In the genomic region with DNA sequence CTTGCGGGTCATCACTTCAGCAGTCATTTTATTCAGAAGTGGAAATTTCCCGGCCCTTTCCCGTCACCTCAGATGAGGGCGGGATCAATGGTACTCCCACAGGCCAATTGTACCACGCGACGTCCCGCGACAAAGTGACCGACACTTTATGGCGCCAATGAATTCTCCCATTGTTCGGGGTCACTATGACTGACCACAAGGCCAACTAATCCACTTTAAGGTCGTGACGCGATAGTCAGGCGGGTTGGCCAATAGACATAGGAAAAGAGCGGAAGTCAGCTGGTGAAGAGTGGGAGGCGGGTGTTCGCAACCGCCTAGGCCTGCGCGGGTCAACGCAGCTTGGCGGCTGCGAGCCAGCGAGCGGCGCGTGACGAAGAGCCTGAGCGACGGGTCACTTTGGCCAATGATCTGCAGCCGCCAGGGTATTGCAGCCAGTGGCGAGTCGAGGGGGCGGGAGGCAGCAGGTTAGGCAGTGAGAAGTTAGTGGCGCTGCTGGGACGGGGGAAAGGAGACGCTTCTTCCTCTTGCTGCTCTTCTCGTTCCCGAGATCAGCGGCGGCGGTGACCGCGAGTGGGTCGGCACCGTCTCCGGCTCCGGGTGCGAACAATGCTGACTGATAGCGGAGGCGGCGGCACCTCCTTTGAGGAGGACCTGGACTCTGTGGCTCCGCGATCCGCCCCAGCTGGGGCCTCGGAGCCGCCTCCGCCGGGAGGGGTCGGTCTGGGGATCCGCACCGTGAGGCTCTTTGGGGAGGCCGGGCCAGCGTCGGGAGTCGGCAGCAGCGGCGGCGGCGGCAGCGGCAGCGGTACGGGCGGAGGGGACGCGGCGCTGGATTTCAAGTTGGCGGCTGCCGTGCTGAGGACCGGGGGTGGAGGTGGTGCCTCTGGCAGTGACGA, we compare ENCODE assay signal across 8 cellular contexts. TPM values are rescaled to one million over a fixed set of nuclear protein-coding genes. Genes with fewer than 3 reads are reported as not detected.
DNase-seq lines count a peak whose midpoint lies in the region; ATAC-seq and TF ChIP-seq lines count a peak whose summit lies in the region.

A gene with protein sequence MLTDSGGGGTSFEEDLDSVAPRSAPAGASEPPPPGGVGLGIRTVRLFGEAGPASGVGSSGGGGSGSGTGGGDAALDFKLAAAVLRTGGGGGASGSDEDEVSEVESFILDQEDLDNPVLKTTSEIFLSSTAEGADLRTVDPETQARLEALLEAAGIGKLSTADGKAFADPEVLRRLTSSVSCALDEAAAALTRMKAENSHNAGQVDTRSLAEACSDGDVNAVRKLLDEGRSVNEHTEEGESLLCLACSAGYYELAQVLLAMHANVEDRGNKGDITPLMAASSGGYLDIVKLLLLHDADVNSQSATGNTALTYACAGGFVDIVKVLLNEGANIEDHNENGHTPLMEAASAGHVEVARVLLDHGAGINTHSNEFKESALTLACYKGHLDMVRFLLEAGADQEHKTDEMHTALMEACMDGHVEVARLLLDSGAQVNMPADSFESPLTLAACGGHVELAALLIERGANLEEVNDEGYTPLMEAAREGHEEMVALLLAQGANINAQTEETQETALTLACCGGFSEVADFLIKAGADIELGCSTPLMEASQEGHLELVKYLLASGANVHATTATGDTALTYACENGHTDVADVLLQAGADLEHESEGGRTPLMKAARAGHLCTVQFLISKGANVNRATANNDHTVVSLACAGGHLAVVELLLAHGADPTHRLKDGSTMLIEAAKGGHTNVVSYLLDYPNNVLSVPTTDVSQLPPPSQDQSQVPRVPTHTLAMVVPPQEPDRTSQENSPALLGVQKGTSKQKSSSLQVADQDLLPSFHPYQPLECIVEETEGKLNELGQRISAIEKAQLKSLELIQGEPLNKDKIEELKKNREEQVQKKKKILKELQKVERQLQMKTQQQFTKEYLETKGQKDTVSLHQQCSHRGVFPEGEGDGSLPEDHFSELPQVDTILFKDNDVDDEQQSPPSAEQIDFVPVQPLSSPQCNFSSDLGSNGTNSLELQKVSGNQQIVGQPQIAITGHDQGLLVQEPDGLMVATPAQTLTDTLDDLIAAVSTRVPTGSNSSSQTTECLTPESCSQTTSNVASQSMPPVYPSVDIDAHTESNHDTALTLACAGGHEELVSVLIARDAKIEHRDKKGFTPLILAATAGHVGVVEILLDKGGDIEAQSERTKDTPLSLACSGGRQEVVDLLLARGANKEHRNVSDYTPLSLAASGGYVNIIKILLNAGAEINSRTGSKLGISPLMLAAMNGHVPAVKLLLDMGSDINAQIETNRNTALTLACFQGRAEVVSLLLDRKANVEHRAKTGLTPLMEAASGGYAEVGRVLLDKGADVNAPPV (N-terminal part only) (plus strand): TSS at position 472 of the 896 bp plus-strand sequence. CDS start 135 bp downstream, at position 607.

- TF ChIP-seq CTCF in fibroblast of the aortic adventitia (IDR thresholded peaks at IDR 0.05; ENCODE audit: insufficient read depth, low read length) (no peak), nephron progenitor cell (IDR thresholded peaks at IDR 0.05) (no peak)

- DNase-seq in ELF-1 (ENCODE audit: low read depth, low spot score), result peak; percentile 100
- peak; percentile 93 for DNase-seq in H7
- DNase-seq in M059J (ENCODE audit: low read depth), result peak; percentile 100
- DNase-seq in SHP77 (lab: John Stamatoyannopoulos, UW), result peak; percentile 100
- peak; percentile 96 for DNase-seq in activated effector memory CD4-positive, alpha-beta T cell treated with Interleukin-2 at 50 U/mL for 16 hours
- DNase-seq in fibroblast of the aortic adventitia (ENCODE audit: low read depth), result peak; percentile 100
- DNase-seq in nephron progenitor cell, result peak; percentile 96
- peak; percentile 95 to 99 for DNase-seq in stimulated activated naive CD8-positive, alpha-beta T cell treated with anti-CD3 and anti-CD28 coated beads, Interleukin-15, amount 100 ng/mL, for 72 hours

- H3K4me3 Mint-ChIP-seq in nephron progenitor cell, result no peak within 1 kb of the TSS
- no peak within 1 kb of the TSS for H3K4me3 Mint-ChIP-seq in stimulated activated naive CD8-positive, alpha-beta T cell treated with anti-CD3 and anti-CD28 coated beads, Interleukin-15, amount 100 ng/mL, for 72 hours

- peak; percentile 90 for ATAC-seq in stimulated activated naive CD8-positive, alpha-beta T cell treated with anti-CD3 and anti-CD28 coated beads, Interleukin-15, amount 100 ng/mL, for 72 hours

- no peaks in the 10 kb centered on the region for H3K36me3 ChIP-seq in H7 (replicated peaks; ENCODE audit: control insufficient read depth, insufficient read depth, low read length)

- no peaks in the 10 kb centered on the region for H3K27me3 ChIP-seq in H7 (ENCODE audit: control insufficient read depth, insufficient read depth, low read length)

- H3K4me3 ChIP-seq in H7 (ENCODE audit: insufficient read depth, low read depth, low read length) (peak within 1 kb of the TSS; percentile 90), fibroblast of the aortic adventitia (ENCODE audit: low read depth, low read length) (peak within 1 kb of the TSS; percentile 98)

- no peaks in the 10 kb centered on the region for H3K9me3 Mint-ChIP-seq in nephron progenitor cell
- H3K9me3 Mint-ChIP-seq in stimulated activated naive CD8-positive, alpha-beta T cell treated with anti-CD3 and anti-CD28 coated beads, Interleukin-15, amount 100 ng/mL, for 72 hours, result no peaks in the 10 kb centered on the region

- peaks cover 17% of the 10 kb centered on the region for H3K36me3 Mint-ChIP-seq in nephron progenitor cell (ENCODE audit: low read depth)

- H3K27me3 Mint-ChIP-seq in nephron progenitor cell (ENCODE audit: low read depth, poor library complexity), result no peaks in the 10 kb centered on the region
- no peaks in the 10 kb centered on the region for H3K27me3 Mint-ChIP-seq in stimulated activated naive CD8-positive, alpha-beta T cell treated with anti-CD3 and anti-CD28 coated beads, Interleukin-15, amount 100 ng/mL, for 72 hours

- no peak within 1 kb of the TSS for H3K27ac Mint-ChIP-seq in nephron progenitor cell
- H3K27ac Mint-ChIP-seq in stimulated activated naive CD8-positive, alpha-beta T cell treated with anti-CD3 and anti-CD28 coated beads, Interleukin-15, amount 100 ng/mL, for 72 hours, result no peak within 1 kb of the TSS

- peaks cover 36% of the 10 kb centered on the region for H3K4me1 Mint-ChIP-seq in nephron progenitor cell
- H3K4me1 Mint-ChIP-seq in stimulated activated naive CD8-positive, alpha-beta T cell treated with anti-CD3 and anti-CD28 coated beads, Interleukin-15, amount 100 ng/mL, for 72 hours, result peaks cover 39% of the 10 kb centered on the region

RNA-seq across cellular contexts. Expression of the gene that starts here (rescaled TPM):
- total RNA-seq in H7 (2014; rRNA removed; shearing (Covaris generic)), result 49.2 and 58.0 TPM in 2 replicates
- total RNA-seq in M059J (2014; rRNA removed; shearing (Covaris generic)), result 23.9 and 48.5 TPM in 2 replicates
- 71.1 and 145 TPM in 2 replicates for total RNA-seq in fibroblast of the aortic adventitia (ENCODE audit: low replicate concordance)

Comparison
In these comparisons a context has a peak if more than half of its experiments do, and no peak if none do; other contexts are left out.
1. Peak in every context shown above with its lines: DNase-seq, ATAC-seq and H3K4me3 ChIP-seq.